23 cellular contexts compared by ENCODE assay signal in the genomic region with DNA sequence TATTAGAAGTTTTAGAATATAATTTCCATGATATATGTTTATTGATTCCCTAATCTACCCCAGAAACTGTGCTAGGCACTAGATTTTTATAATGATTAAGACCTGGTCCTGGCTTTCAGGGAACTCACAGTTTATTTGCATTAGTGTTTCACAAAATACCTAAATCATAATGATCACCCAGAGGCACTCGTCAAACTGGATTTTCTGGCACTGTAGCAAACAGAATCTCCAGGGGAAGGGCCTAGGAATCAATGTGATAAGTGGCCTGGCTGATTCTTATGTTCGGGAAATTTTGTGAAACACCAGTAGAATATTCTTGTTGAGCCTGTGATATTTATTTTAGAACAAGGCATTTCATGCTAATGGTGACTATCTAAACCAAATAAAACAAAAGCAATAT. TPM values are rescaled to one million over a fixed set of nuclear protein-coding genes. Genes with fewer than 3 reads are reported as not detected.
DNase-seq lines count a peak whose midpoint lies in the region; ATAC-seq and TF ChIP-seq lines count a peak whose summit lies in the region.
"Had no signal": no experiment of that assay in that cellular context is flagged by ENCODE, and none has a peak within 500 bp of the region (broad histone marks: within the 10 kb centered on the region; RNA-seq: fewer than 3 reads in every experiment).

No MANE protein-coding gene starts in this region.

- CTCF ChIA-PET in PC-3 (lab: Charles Lee), result no interaction called here

- H3K4me1 ChIP-seq in PC-3 (ENCODE audit: insufficient read depth, low read length) (peaks cover 9% of the 10 kb centered on the region), left lung (no peaks in the 10 kb centered on the region)
- H3K4me1 ChIP-seq: A549 had no signal

- no peak overlapping the region; the same call in 1 of the 2 replicates for H3K4me2 ChIP-seq in PC-3 (ENCODE audit: low read length)
- H3K4me2 ChIP-seq: A549, SK-N-SH had no signal

- H3K27me3 ChIP-seq in PC-3 (ENCODE audit: low read length), result no peaks in the 10 kb centered on the region
- no peaks in the 10 kb centered on the region for H3K27me3 ChIP-seq in left lung

- no peaks in the 10 kb centered on the region for H3K79me2 ChIP-seq in PC-3 (ENCODE audit: low read length)

- H3K4me3 ChIP-seq in PC-3 (ENCODE audit: low read length) (no peak overlapping the region), left lung (no peak overlapping the region)
- H3K4me3 ChIP-seq: A549 had no signal

- H3K9ac ChIP-seq in PC-3 (ENCODE audit: low read length), result no peak overlapping the region
- H3K9ac ChIP-seq: SK-N-SH had no signal

- no peak overlapping the region for H2AFZ ChIP-seq in PC-3 (ENCODE audit: low read length)

- H3K9me3 Mint-ChIP-seq in type B pancreatic cell, result no peaks in the 10 kb centered on the region
- no peaks in the 10 kb centered on the region for H3K9me3 Mint-ChIP-seq in activated T-helper 1 cell treated with anti-CD3 and anti-CD28 coated beads, Interleukin-12 subunit alpha, Interleukin-12 subunit beta, Interleukin-2, Interleukin-4 antibody, amounts not matched to agents 30 ng/mL and 10 ng/mL and 1 ng/mL, durations not matched to agents 14 hours and 24 hours and 36 hours
- H3K9me3 Mint-ChIP-seq: CD4-positive, alpha-beta T cell; HFFc6 had no signal

- H3K27ac ChIP-seq in PC-3 (ENCODE audit: low read length), result no peak overlapping the region
- no peak overlapping the region for H3K27ac ChIP-seq in left lung
- H3K27ac ChIP-seq: A549 had no signal

- H3K36me3 ChIP-seq in PC-3 (ENCODE audit: low read depth, low read length) (no peaks in the 10 kb centered on the region), left lung (peaks cover 0 to 70% of the 10 kb centered on the region in 2 donors)

- TF ChIP-seq CTCF in PC-3 (conservative IDR thresholded peaks at IDR 0.05; ENCODE audit: low read depth, low read length), result no peak
- TF ChIP-seq CTCF in left lung (IDR thresholded peaks at IDR 0.05), result no peak
- TF ChIP-seq CTCF in type B pancreatic cell (conservative IDR thresholded peaks at IDR 0.05), result no peak

- H3K4me3 Mint-ChIP-seq in type B pancreatic cell, result peak overlapping the region; percentile 32
- H3K4me3 Mint-ChIP-seq in activated T-helper 1 cell treated with anti-CD3 and anti-CD28 coated beads, Interleukin-12 subunit alpha, Interleukin-12 subunit beta, Interleukin-2, Interleukin-4 antibody, amounts not matched to agents 30 ng/mL and 10 ng/mL and 1 ng/mL, durations not matched to agents 14 hours and 24 hours and 36 hours, result no peak overlapping the region
- H3K4me3 Mint-ChIP-seq: CD4-positive, alpha-beta T cell; HFFc6 had no signal

- no peaks in the 10 kb centered on the region for H4K20me1 ChIP-seq in PC-3 (ENCODE audit: low read length)

- BruUV-seq in PC-3 (replicated peaks; lab: Mats Ljungman, UMichigan), result no TSS peak

- POLR2A ChIA-PET in PC-3 (lab: Charles Lee; ENCODE audit: unreplicated experiment), result no interaction called here

- ATAC-seq in PC-3, result no peak
- ATAC-seq in left lung, result peak; percentile 29
- ATAC-seq in GM21619 (IDR thresholded peaks at IDR 0.05; ENCODE audit: unreplicated experiment), result no peak
- ATAC-seq: A549 had no signal

- H3K4me1 Mint-ChIP-seq in type B pancreatic cell (ENCODE audit: unreplicated experiment), result no peaks in the 10 kb centered on the region
- H3K4me1 Mint-ChIP-seq in activated T-helper 1 cell treated with anti-CD3 and anti-CD28 coated beads, Interleukin-12 subunit alpha, Interleukin-12 subunit beta, Interleukin-2, Interleukin-4 antibody, amounts not matched to agents 30 ng/mL and 10 ng/mL and 1 ng/mL, durations not matched to agents 14 hours and 24 hours and 36 hours (ENCODE audit: low read depth), result no peaks in the 10 kb centered on the region

- H3K9me3 ChIP-seq in PC-3 (ENCODE audit: low read length) (no peaks in the 10 kb centered on the region), left lung (no peaks in the 10 kb centered on the region)
- H3K9me3 ChIP-seq: A549, Caco-2, SK-N-SH had no signal

- H3K27me3 Mint-ChIP-seq in type B pancreatic cell, result no peaks in the 10 kb centered on the region
- H3K27me3 Mint-ChIP-seq in activated T-helper 1 cell treated with anti-CD3 and anti-CD28 coated beads, Interleukin-12 subunit alpha, Interleukin-12 subunit beta, Interleukin-2, Interleukin-4 antibody, amounts not matched to agents 30 ng/mL and 10 ng/mL and 1 ng/mL, durations not matched to agents 14 hours and 24 hours and 36 hours (ENCODE audit: insufficient read depth), result no peaks in the 10 kb centered on the region
- H3K27me3 Mint-ChIP-seq: CD4-positive, alpha-beta T cell had no signal

- H3K9me2 ChIP-seq in PC-3 (replicated peaks; ENCODE audit: low read length), result no peaks in the 10 kb centered on the region
- H3K9me2 ChIP-seq: SK-N-SH had no signal

- peak; percentile 27 for DNase-seq in NCI-H748 (lab: John Stamatoyannopoulos, UW; ENCODE audit: unreplicated experiment)
- DNase-seq in NCI-H748 treated with DMSO at 0.1 percent for 48 hours (lab: John Stamatoyannopoulos, UW), result no peak
- peak; percentile 71 for DNase-seq in PC-3
- no peak for DNase-seq in left lung
- DNase-seq in type B pancreatic cell (ENCODE audit: extremely low spot score, unreplicated experiment), result no peak
- no peak for DNase-seq in activated T-helper 1 cell treated with anti-CD3 and anti-CD28 coated beads, Interleukin-12 subunit alpha, Interleukin-12 subunit beta, Interleukin-2, Interleukin-4 antibody, amounts not matched to agents 30 ng/mL and 10 ng/mL and 1 ng/mL, durations not matched to agents 14 hours and 24 hours and 36 hours (ENCODE audit: low spot score)
- no peak for DNase-seq in A172 (ENCODE audit: low spot score)
- DNase-seq: CD4-positive, alpha-beta T cell; DMS153; H7; HFFc6; KG1; NCI-H1417 treated with DMSO at 0.1 percent for 48 hours; NCI-H1930; NCI-H2171 treated with DMSO at 0.1 percent for 48 hours; NCI-H446 treated with DMSO at 0.1 percent for 48 hours; NCI-H82; RPMI8226; SHP77 treated with DMSO at 0.1 percent for 48 hours; SK-N-SH had no signal

- no peaks in the 10 kb centered on the region for H3F3A ChIP-seq in PC-3 (ENCODE audit: low read length, unreplicated experiment)

- intact Hi-C loops in PC-3 (cut with micrococcal nuclease), result no loop called here
- intact Hi-C loops in left lung (cut with DNase I), result no loop called here
- intact Hi-C loops in activated T-helper 1 cell treated with anti-CD3 and anti-CD28 coated beads, Interleukin-12 subunit alpha, Interleukin-12 subunit beta, Interleukin-2, Interleukin-4 antibody, amounts not matched to agents 30 ng/mL and 10 ng/mL and 1 ng/mL, durations not matched to agents 14 hours and 24 hours and 36 hours (cut with micrococcal nuclease), result no loop called here

- peaks cover 54% of the 10 kb centered on the region for H3K36me3 Mint-ChIP-seq in type B pancreatic cell
- peaks cover 11% of the 10 kb centered on the region for H3K36me3 Mint-ChIP-seq in activated T-helper 1 cell treated with anti-CD3 and anti-CD28 coated beads, Interleukin-12 subunit alpha, Interleukin-12 subunit beta, Interleukin-2, Interleukin-4 antibody, amounts not matched to agents 30 ng/mL and 10 ng/mL and 1 ng/mL, durations not matched to agents 14 hours and 24 hours and 36 hours (ENCODE audit: low read depth)

- H3K27ac Mint-ChIP-seq in type B pancreatic cell, result peak overlapping the region; percentile 75
- H3K27ac Mint-ChIP-seq in activated T-helper 1 cell treated with anti-CD3 and anti-CD28 coated beads, Interleukin-12 subunit alpha, Interleukin-12 subunit beta, Interleukin-2, Interleukin-4 antibody, amounts not matched to agents 30 ng/mL and 10 ng/mL and 1 ng/mL, durations not matched to agents 14 hours and 24 hours and 36 hours, result no peak overlapping the region
- H3K27ac Mint-ChIP-seq: CD4-positive, alpha-beta T cell had no signal

RNA-seq across cellular contexts. Expression of a gene that starts 37.4 kb away (rescaled TPM):
- total RNA-seq in PC-3 (2014; rRNA removed), result 39.9 and 42.9 TPM in 2 replicates
- 10 to 100 TPM; 38.5 to 38.7 TPM for total RNA-seq in left lung
- 45.4 and 57.5 TPM in 2 replicates for total RNA-seq in type B pancreatic cell (ENCODE audit: low replicate concordance)
- 72.0 and 72.5 TPM in 2 replicates for total RNA-seq in activated T-helper 1 cell treated with anti-CD3 and anti-CD28 coated beads, Interleukin-12 subunit alpha, Interleukin-12 subunit beta, Interleukin-2, Interleukin-4 antibody, amounts not matched to agents 30 ng/mL and 10 ng/mL and 1 ng/mL, durations not matched to agents 14 hours and 24 hours and 36 hours
- 167 and 224 TPM in 2 replicates for total RNA-seq in A172 (2014; rRNA removed; shearing (Covaris generic))

Comparison
In these comparisons a context has a peak if more than half of its experiments do, and no peak if none do; other contexts are left out.
1. DNase-seq: peak in NCI-H748 (single experiment) and PC-3 (single experiment); none in NCI-H748 treated with DMSO at 0.1 percent for 48 hours (single experiment), left lung (0 of 2), type B pancreatic cell (single experiment), activated T-helper 1 cell treated with anti-CD3 and anti-CD28 coated beads, Interleukin-12 subunit alpha, Interleukin-12 subunit beta, Interleukin-2, Interleukin-4 antibody, amounts not matched to agents 30 ng/mL and 10 ng/mL and 1 ng/mL, durations not matched to agents 14 hours and 24 hours and 36 hours (single experiment) and A172 (single experiment).